In the genomic region with DNA sequence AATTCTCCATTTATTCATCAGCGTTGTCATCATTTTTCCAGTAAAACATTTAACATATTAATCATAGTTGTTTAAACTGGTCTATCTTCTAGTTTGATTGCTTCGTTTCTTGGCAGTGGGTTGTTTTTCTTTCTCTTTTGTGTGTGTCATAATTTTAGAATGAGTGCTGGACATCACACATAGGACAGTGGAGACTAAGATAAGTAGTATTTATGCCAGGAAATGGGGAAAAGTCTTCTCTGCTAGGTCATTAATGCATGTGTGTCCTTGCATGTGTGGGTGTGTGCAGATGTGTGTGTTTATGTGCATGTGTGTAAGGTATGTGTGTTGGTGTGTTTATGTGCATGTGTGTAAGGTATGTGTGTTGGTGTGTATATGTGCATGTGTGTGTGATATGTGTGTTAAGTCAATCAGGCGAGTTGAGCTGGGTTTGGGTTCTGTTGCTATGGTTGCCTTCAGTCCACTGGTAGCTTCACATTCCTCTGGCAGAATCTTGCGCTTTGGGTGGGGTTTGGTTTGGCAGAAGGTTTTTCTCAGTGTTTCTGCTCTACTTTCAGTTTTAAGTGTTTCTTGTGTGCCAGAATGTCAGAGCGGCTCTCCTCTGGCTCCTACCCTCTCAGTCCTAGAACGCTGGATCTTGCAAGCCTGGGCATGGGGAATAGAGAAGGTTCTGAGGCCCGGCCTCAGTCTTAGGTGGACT, we compare ENCODE assay signal across 1 cellular context.
TF ChIP-seq lines count a peak whose summit lies in the region.

No MANE protein-coding gene starts in this region.

TF ChIP-seq in H1, 55 proteins besides CTCF, POLR2A, EP300 and RAD21:
- TF ChIP-seq GABPA (IDR thresholded peaks at IDR 0.05; ENCODE audit: borderline replicate concordance, insufficient read depth, low read length) (no peak), YY1 (IDR thresholded peaks at IDR 0.05; ENCODE audit: low read depth, low read length) (no peak), CEBPB (IDR thresholded peaks at IDR 0.05; ENCODE audit: low read depth, low read length) (no peak), SP2 (IDR thresholded peaks at IDR 0.05; ENCODE audit: low read length) (no peak), ASH2L (IDR thresholded peaks at IDR 0.05; ENCODE audit: low read length) (no peak), CREB1 (IDR thresholded peaks at IDR 0.05) (no peak), TEAD4 (IDR thresholded peaks at IDR 0.05; ENCODE audit: low read depth, low read length) (no peak), JUN (IDR thresholded peaks at IDR 0.05; ENCODE audit: low read depth, low read length) (no peak), SIN3A (conservative IDR thresholded peaks at IDR 0.05 in 1 of 2, IDR thresholded peaks at IDR 0.05 in 1 of 2; ENCODE audit: low read depth in 1 of 2, low read length in 2 of 2) (no peak), NRF1 (IDR thresholded peaks at IDR 0.05; ENCODE audit: low read depth, low read length) (no peak), ZNF274 (IDR thresholded peaks at IDR 0.05; ENCODE audit: borderline replicate concordance, extremely low read depth, low read length) (no peak), CTBP2 (IDR thresholded peaks at IDR 0.05; ENCODE audit: borderline replicate concordance, insufficient read depth, insufficient read length, low read length) (no peak), SP4 (IDR thresholded peaks at IDR 0.05; ENCODE audit: low read length) (no peak), SIRT6 (IDR thresholded peaks at IDR 0.05; ENCODE audit: low read length) (no peak)
- TF ChIP-seq, protein P1, sequence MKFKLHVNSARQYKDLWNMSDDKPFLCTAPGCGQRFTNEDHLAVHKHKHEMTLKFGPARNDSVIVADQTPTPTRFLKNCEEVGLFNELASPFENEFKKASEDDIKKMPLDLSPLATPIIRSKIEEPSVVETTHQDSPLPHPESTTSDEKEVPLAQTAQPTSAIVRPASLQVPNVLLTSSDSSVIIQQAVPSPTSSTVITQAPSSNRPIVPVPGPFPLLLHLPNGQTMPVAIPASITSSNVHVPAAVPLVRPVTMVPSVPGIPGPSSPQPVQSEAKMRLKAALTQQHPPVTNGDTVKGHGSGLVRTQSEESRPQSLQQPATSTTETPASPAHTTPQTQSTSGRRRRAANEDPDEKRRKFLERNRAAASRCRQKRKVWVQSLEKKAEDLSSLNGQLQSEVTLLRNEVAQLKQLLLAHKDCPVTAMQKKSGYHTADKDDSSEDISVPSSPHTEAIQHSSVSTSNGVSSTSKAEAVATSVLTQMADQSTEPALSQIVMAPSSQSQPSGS (IDR thresholded peaks at IDR 0.05; ENCODE audit: low read length), result no peak
- TF ChIP-seq, protein P2, sequence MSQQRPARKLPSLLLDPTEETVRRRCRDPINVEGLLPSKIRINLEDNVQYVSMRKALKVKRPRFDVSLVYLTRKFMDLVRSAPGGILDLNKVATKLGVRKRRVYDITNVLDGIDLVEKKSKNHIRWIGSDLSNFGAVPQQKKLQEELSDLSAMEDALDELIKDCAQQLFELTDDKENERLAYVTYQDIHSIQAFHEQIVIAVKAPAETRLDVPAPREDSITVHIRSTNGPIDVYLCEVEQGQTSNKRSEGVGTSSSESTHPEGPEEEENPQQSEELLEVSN (IDR thresholded peaks at IDR 0.05), result no peak
